In the genomic region with DNA sequence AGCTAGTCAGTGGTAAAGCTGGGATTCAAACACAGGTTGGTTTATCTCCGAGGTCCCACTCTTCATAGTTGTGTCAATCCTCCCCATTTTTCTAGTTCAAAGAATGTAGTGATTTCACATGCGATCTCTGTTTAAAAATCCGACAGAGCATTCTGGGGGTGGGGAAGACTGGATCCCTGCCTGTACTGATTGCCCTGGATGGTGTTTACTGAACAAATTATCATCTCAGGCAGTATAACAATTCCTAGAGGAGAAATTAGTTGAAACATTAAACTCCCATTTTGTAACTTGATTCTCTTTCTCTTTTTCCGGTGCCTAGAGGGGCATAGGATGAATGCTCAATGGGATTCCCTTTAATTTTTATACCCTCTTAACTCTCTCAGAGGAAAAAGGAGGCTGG, we compare ENCODE assay signal across 37 cellular contexts. TPM values are rescaled to one million over a fixed set of nuclear protein-coding genes. Genes with fewer than 3 reads are reported as not detected.
"Had no signal": no experiment of that assay in that cellular context is flagged by ENCODE, and none has a peak within 500 bp of the region (broad histone marks: within the 10 kb centered on the region; RNA-seq: fewer than 3 reads in every experiment).

No MANE protein-coding gene starts in this region.

- DNase-seq: activated CD4-positive, alpha-beta memory T cell treated with anti-CD3 and anti-CD28 coated beads, Interleukin-2, amount 10 ng/mL, durations not matched to agents 7 days and 5 days; activated CD4-positive, alpha-beta T cell treated with anti-CD3 and anti-CD28 coated beads for 1 hour; activated CD4-positive, alpha-beta T cell treated with anti-CD3 and anti-CD28 coated beads for 48 hours; activated CD4-positive, CD25-positive, alpha-beta regulatory T cell; activated CD8-positive, alpha-beta memory T cell treated with anti-CD3 and anti-CD28 coated beads for 24 hours; activated CD8-positive, alpha-beta memory T cell treated with anti-CD3 and anti-CD28 coated beads, Interleukin-2, amount 10 ng/mL, durations not matched to agents 7 days and 5 days; activated CD8-positive, alpha-beta memory T cell treated with anti-CD3 and anti-CD28 coated beads, Interleukin-2, amount 50 U/mL, for 48 hours; activated effector memory CD4-positive, alpha-beta T cell treated with anti-CD3 and anti-CD28 coated beads, Interleukin-2, amount 50 U/mL, for 16 hours; activated naive CD4-positive, alpha-beta T cell treated with Interleukin-2 at 50 U/mL for 16 hours; activated naive CD8-positive, alpha-beta T cell treated with anti-CD3 and anti-CD28 coated beads, Interleukin-2, amount 10 ng/mL, durations not matched to agents 7 days and 5 days; activated T-cell treated with anti-CD3 and anti-CD28 coated beads, Interleukin-2, amount 50 U/mL, for 48 hours; NCI-H1092 treated with DMSO at 0.1 percent for 48 hours; NCI-H1417; NCI-H146; NCI-H187; NCI-H2029 treated with DMSO at 0.1 percent for 48 hours; NCI-H345; NCI-H524 treated with DMSO at 0.1 percent for 48 hours; NCI-H774; SHP77; SJCRH30; T1000; WERI-Rb-1 had no signal

- ATAC-seq: activated CD8-positive, alpha-beta memory T cell treated with anti-CD3 and anti-CD28 coated beads, Interleukin-2, amount 10 ng/mL, durations not matched to agents 7 days and 5 days; activated T-helper 17 cell treated with anti-CD3 and anti-CD28 coated beads, Interleukin-2, amount 50 U/mL, for 72 hours; Panc1 had no signal

- H3K4me3 ChIP-seq: ascending aorta, cardiac muscle cell, SJCRH30, SK-N-MC had no signal

- H3K4me1 Mint-ChIP-seq: activated CD4-positive, alpha-beta memory T cell treated with anti-CD3 and anti-CD28 coated beads, Interleukin-2, amount 10 ng/mL, durations not matched to agents 7 days and 5 days; activated CD8-positive, alpha-beta memory T cell treated with anti-CD3 and anti-CD28 coated beads, Interleukin-2, amount 10 ng/mL, durations not matched to agents 7 days and 5 days; activated naive CD4-positive, alpha-beta T cell treated with anti-CD3 and anti-CD28 coated beads, Interleukin-2, amount 50 U/mL, for 24 hours; activated naive CD8-positive, alpha-beta T cell treated with anti-CD3 and anti-CD28 coated beads, Interleukin-2, amount 10 ng/mL, durations not matched to agents 7 days and 5 days; activated T-helper 17 cell treated with anti-CD3 and anti-CD28 coated beads, Interleukin-2, amount 50 U/mL, for 72 hours; central memory CD8-positive, alpha-beta T cell had no signal

- H3K9me3 Mint-ChIP-seq: activated CD4-positive, alpha-beta memory T cell treated with anti-CD3 and anti-CD28 coated beads, Interleukin-2, amount 10 ng/mL, durations not matched to agents 7 days and 5 days; activated naive CD4-positive, alpha-beta T cell treated with anti-CD3 and anti-CD28 coated beads, Interleukin-2, amount 50 U/mL, for 24 hours; activated naive CD8-positive, alpha-beta T cell treated with anti-CD3 and anti-CD28 coated beads, Interleukin-2, amount 10 ng/mL, durations not matched to agents 7 days and 5 days; activated T-helper 17 cell treated with anti-CD3 and anti-CD28 coated beads, Interleukin-2, amount 50 U/mL, for 72 hours; central memory CD8-positive, alpha-beta T cell had no signal

- H3K4me3 Mint-ChIP-seq: activated CD4-positive, alpha-beta memory T cell treated with anti-CD3 and anti-CD28 coated beads, Interleukin-2, amount 10 ng/mL, durations not matched to agents 7 days and 5 days; activated CD8-positive, alpha-beta memory T cell treated with anti-CD3 and anti-CD28 coated beads, Interleukin-2, amount 10 ng/mL, durations not matched to agents 7 days and 5 days; activated naive CD4-positive, alpha-beta T cell treated with anti-CD3 and anti-CD28 coated beads, Interleukin-2, amount 50 U/mL, for 24 hours; activated naive CD8-positive, alpha-beta T cell treated with anti-CD3 and anti-CD28 coated beads, Interleukin-2, amount 10 ng/mL, durations not matched to agents 7 days and 5 days; activated T-helper 17 cell treated with anti-CD3 and anti-CD28 coated beads, Interleukin-2, amount 50 U/mL, for 72 hours; central memory CD8-positive, alpha-beta T cell had no signal

- H3K9me3 ChIP-seq: ascending aorta, SJCRH30 had no signal

- H3K4me2 ChIP-seq: KMS-11 had no signal

- H3K9ac ChIP-seq: KMS-11 had no signal

- H3K27ac ChIP-seq: ascending aorta, cardiac muscle cell, KMS-11, SJCRH30, SK-N-MC, WERI-Rb-1 had no signal

- H3K4me1 ChIP-seq: ascending aorta, SJCRH30 had no signal

- H3K27me3 ChIP-seq: ascending aorta, cardiac muscle cell, SJCRH30 had no signal

- H3K27ac Mint-ChIP-seq: activated CD4-positive, alpha-beta memory T cell treated with anti-CD3 and anti-CD28 coated beads, Interleukin-2, amount 10 ng/mL, durations not matched to agents 7 days and 5 days; activated CD8-positive, alpha-beta memory T cell treated with anti-CD3 and anti-CD28 coated beads, Interleukin-2, amount 10 ng/mL, durations not matched to agents 7 days and 5 days; activated naive CD4-positive, alpha-beta T cell treated with anti-CD3 and anti-CD28 coated beads, Interleukin-2, amount 50 U/mL, for 24 hours; activated naive CD8-positive, alpha-beta T cell treated with anti-CD3 and anti-CD28 coated beads, Interleukin-2, amount 10 ng/mL, durations not matched to agents 7 days and 5 days; activated T-helper 17 cell treated with anti-CD3 and anti-CD28 coated beads, Interleukin-2, amount 50 U/mL, for 72 hours had no signal

- H3K36me3 ChIP-seq: ascending aorta, cardiac muscle cell, SJCRH30, WERI-Rb-1 had no signal

- H3K36me3 Mint-ChIP-seq: activated CD8-positive, alpha-beta memory T cell treated with anti-CD3 and anti-CD28 coated beads, Interleukin-2, amount 10 ng/mL, durations not matched to agents 7 days and 5 days; activated naive CD4-positive, alpha-beta T cell treated with anti-CD3 and anti-CD28 coated beads, Interleukin-2, amount 50 U/mL, for 24 hours; activated naive CD8-positive, alpha-beta T cell treated with anti-CD3 and anti-CD28 coated beads, Interleukin-2, amount 10 ng/mL, durations not matched to agents 7 days and 5 days had no signal

RNA-seq across cellular contexts. Expression of a gene that starts 10.1 kb away (rescaled TPM):
- total RNA-seq: activated CD4-positive, alpha-beta memory T cell treated with anti-CD3 and anti-CD28 coated beads, Interleukin-2, amount 10 ng/mL, durations not matched to agents 7 days and 5 days; activated CD8-positive, alpha-beta memory T cell treated with anti-CD3 and anti-CD28 coated beads, Interleukin-2, amount 10 ng/mL, durations not matched to agents 7 days and 5 days; activated naive CD8-positive, alpha-beta T cell treated with anti-CD3 and anti-CD28 coated beads, Interleukin-2, amount 10 ng/mL, durations not matched to agents 7 days and 5 days; activated T-helper 17 cell treated with anti-CD3 and anti-CD28 coated beads, Interleukin-2, amount 50 U/mL, for 72 hours; ascending aorta; cardiac muscle cell; chondrocyte; LHCN-M2; NCI-H460; RPMI7951; SJCRH30; T-helper 1 cell treated with Interleukin-12 subunit alpha and Interleukin-12 subunit beta and Interleukin-4 antibody, amounts not matched to agents 30 ng/mL and 1 ng/mL, for 36 hours; T-helper 2 cell treated with Interferon-gamma antibody and Interleukin-4, amounts not matched to agents 100 ng/mL and 5 ng/mL, for 36 hours had no signal
- polyA plus RNA-seq: cardiac muscle cell had no signal
